ENCODE assay signal across 12 cellular contexts in the genomic region with DNA sequence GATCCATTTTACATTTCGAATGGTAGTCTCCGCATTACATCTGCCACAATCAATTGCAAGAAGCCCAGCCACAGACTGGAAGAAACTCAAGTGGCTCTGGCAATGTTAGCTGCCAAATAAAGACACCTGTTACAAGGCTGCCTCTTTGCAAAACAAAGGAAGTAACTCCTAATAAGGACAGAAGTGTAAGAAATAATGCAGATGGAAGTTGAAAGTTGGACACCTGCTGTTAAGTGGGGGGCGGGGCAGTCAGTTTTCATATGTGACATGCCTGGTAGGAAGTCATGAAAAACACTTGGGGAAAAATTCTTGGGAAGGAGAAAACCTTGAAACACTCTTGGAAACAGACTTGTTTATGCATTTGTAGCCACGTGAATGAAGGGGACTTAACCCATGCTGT. TPM values are rescaled to one million over a fixed set of nuclear protein-coding genes. Genes with fewer than 3 reads are reported as not detected.
DNase-seq lines count a peak whose midpoint lies in the region; ATAC-seq lines count a peak whose summit lies in the region.
"Had no signal": no experiment of that assay in that cellular context is flagged by ENCODE, and none has a peak within 500 bp of the region (broad histone marks: within the 10 kb centered on the region; RNA-seq: fewer than 3 reads in every experiment).

No MANE protein-coding gene starts in this region.

- no peak overlapping the region for H3K9ac ChIP-seq in iPS-15b (ENCODE audit: low read depth, low read length)

- H3K4me3 ChIP-seq in iPS-15b (ENCODE audit: low read depth, low read length), result peak overlapping the region; percentile 9
- no peak overlapping the region for H3K4me3 ChIP-seq in MG63

- H3K9me3 ChIP-seq in iPS-15b (ENCODE audit: control insufficient read depth, insufficient read depth, low read length) (no peaks in the 10 kb centered on the region), MG63 (no peaks in the 10 kb centered on the region)

- ATAC-seq in GM18867 (IDR thresholded peaks at IDR 0.05; ENCODE audit: unreplicated experiment), result peak; percentile 58
- ATAC-seq in HG02623 (IDR thresholded peaks at IDR 0.05; ENCODE audit: unreplicated experiment), result peak; percentile 71
- ATAC-seq: left colon had no signal

- peaks cover 16% of the 10 kb centered on the region for H3K4me1 ChIP-seq in iPS-15b (ENCODE audit: control insufficient read depth, insufficient read depth, low read length)

- H3K27me3 ChIP-seq in iPS-15b (ENCODE audit: control insufficient read depth, insufficient read depth, low read length) (no peaks in the 10 kb centered on the region), MG63 (no peaks in the 10 kb centered on the region)

- DNase-seq in NCI-H1092 treated with DMSO at 0.1 percent for 48 hours (lab: John Stamatoyannopoulos, UW) (peak; percentile 95), MG63 (no peak), kidney glomerular epithelial cell (lab: John Stamatoyannopoulos, UW) (no peak)
- DNase-seq in activated T-cell treated with anti-CD3 and anti-CD28 coated beads, Interleukin-2, amount 50 U/mL, for 48 hours, result no peak
- DNase-seq in activated CD4-positive, alpha-beta T cell treated with anti-CD3 and anti-CD28 coated beads, Interleukin-2, amount 50 U/mL, for 48 hours, result no peak
- DNase-seq: activated CD4-positive, alpha-beta memory T cell treated with anti-CD3 and anti-CD28 coated beads for 36 hours; NCI-H2081 treated with DMSO at 0.1 percent for 48 hours; stimulated activated CD4-positive, alpha-beta T cell treated with anti-CD3 and anti-CD28 coated beads, Interleukin-15, amount 100 ng/mL, for 24 hours had no signal

- no peaks in the 10 kb centered on the region for H3K36me3 ChIP-seq in iPS-15b (ENCODE audit: control insufficient read depth, insufficient read depth, low read length)
- H3K36me3 ChIP-seq in MG63, result no peaks in the 10 kb centered on the region

RNA-seq across cellular contexts. Expression of a gene that starts 54.1 kb away (rescaled TPM):
- total RNA-seq in MG63 (2014; rRNA removed; shearing (Covaris generic); ENCODE audit: low replicate concordance), result 31.0 and 57.3 TPM in 2 replicates
